8 cellular contexts compared by ENCODE assay signal in genomic region chr9:96021616-96022444, GRCh38.
DNase-seq lines count a peak whose midpoint lies in the region; ATAC-seq and TF ChIP-seq lines count a peak whose summit lies in the region.

No MANE protein-coding gene starts in this region.

- WGBS in iPS DF 6.9 (ENCODE audit: insufficient coverage, insufficient read length), result no CpG with 5 or more reads among the region's 68 CpGs

- H3K4me3 ChIP-seq in adipocyte (ENCODE audit: low read length), result peak overlapping the region; percentile 75
- H3K4me3 ChIP-seq in iPS DF 6.9 (ENCODE audit: low read length), result peak overlapping the region; percentile 50; the same call in 1 of the 2 replicates
- H3K4me3 ChIP-seq in gastrocnemius medialis, result peak overlapping the region; percentile 48 to 66 (median 58)

- H3K9me3 ChIP-seq in adipocyte (ENCODE audit: control insufficient read depth, low read length) (peaks cover 2% of the 10 kb centered on the region), iPS DF 6.9 (ENCODE audit: control insufficient read depth, insufficient read depth, low read length) (no peaks in the 10 kb centered on the region), gastrocnemius medialis (no peaks in the 10 kb centered on the region)

- no peak for ATAC-seq in gastrocnemius medialis

- H3K4me1 ChIP-seq in adipocyte (ENCODE audit: control insufficient read depth, insufficient read depth, low read length) (no peaks in the 10 kb centered on the region), iPS DF 6.9 (ENCODE audit: control insufficient read depth, insufficient read depth, low read length) (peaks cover 8% of the 10 kb centered on the region), gastrocnemius medialis (peaks cover 5 to 13% of the 10 kb centered on the region in 2 donors)

- TF ChIP-seq CTCF in gastrocnemius medialis (IDR thresholded peaks at IDR 0.05 in 4 of 5, conservative IDR thresholded peaks at IDR 0.05 in 1 of 5), result no peak

- intact Hi-C loops in gastrocnemius medialis (cut with DNase I; ENCODE audit: low total_unique reads), result no loop called here

- peak overlapping the region; percentile 49 for H3K9ac ChIP-seq in adipocyte (ENCODE audit: low read length)

- H3K27me3 ChIP-seq in adipocyte (replicated peaks; ENCODE audit: control insufficient read depth, insufficient read depth, low read length), result peaks cover 49% of the 10 kb centered on the region
- peaks cover 47% of the 10 kb centered on the region for H3K27me3 ChIP-seq in iPS DF 6.9 (ENCODE audit: control insufficient read depth, insufficient read depth, low read length)
- H3K27me3 ChIP-seq in gastrocnemius medialis, result peaks cover 48 to 68% (median 61%) of the 10 kb centered on the region in 3 donors

- DNase-seq in NCI-H82 (lab: John Stamatoyannopoulos, UW) (peak; percentile 20), NCI-H82 treated with DMSO at 0.1 percent for 48 hours (lab: John Stamatoyannopoulos, UW; ENCODE audit: unreplicated experiment) (no peak), adipocyte (ENCODE audit: low read depth) (peak; percentile 33), iPS DF 6.9 (ENCODE audit: low read depth, low spot score) (no peak), gastrocnemius medialis (no peak), COLO829 (ENCODE audit: low spot score) (no peak), SIG-M5 (lab: John Stamatoyannopoulos, UW) (no peak), NCI-H187 treated with DMSO at 0.1 percent for 48 hours (lab: John Stamatoyannopoulos, UW) (no peak)

- in situ Hi-C loops in gastrocnemius medialis (cut with MboI; ENCODE audit: low sequenced_read_pairs in 4 of 4), result loop anchor here in 1 of 4 donors (25.0 kb wide), 1 partner anchor 110 kb away; no protein-coding TSS in a partner anchor

- no peak for TF ChIP-seq POLR2A in gastrocnemius medialis (IDR thresholded peaks at IDR 0.05)

- peaks cover 4% of the 10 kb centered on the region for H3K36me3 ChIP-seq in adipocyte (ENCODE audit: control insufficient read depth, insufficient read depth, low read length, severe bottlenecking)
- H3K36me3 ChIP-seq in iPS DF 6.9 (ENCODE audit: control insufficient read depth, insufficient read depth, low read length), result no peaks in the 10 kb centered on the region; the same call in 1 of the 2 replicates
- H3K36me3 ChIP-seq in gastrocnemius medialis, result peaks cover 0 to 5% of the 10 kb centered on the region in 2 donors

- H3K27ac ChIP-seq in iPS DF 6.9 (ENCODE audit: low read length) (no peak overlapping the region), gastrocnemius medialis (peak overlapping the region; percentile 2 to 68 (median 28))

Comparison
In these comparisons a context has a peak if more than half of its experiments do, and no peak if none do; other contexts are left out.
1. DNase-seq: peak in NCI-H82 (single experiment) and adipocyte (single experiment); none in NCI-H82 treated with DMSO at 0.1 percent for 48 hours (single experiment), iPS DF 6.9 (single experiment), gastrocnemius medialis (0 of 2), COLO829 (single experiment), SIG-M5 (single experiment) and NCI-H187 treated with DMSO at 0.1 percent for 48 hours (single experiment).
2. Peak in every context shown above with its lines, with median percentiles within 50 percentile points of each other: H3K4me3 ChIP-seq.